8 cellular contexts compared by ENCODE assay signal in genomic region chr19:57821095-57821890, GRCh38. TPM values are rescaled to one million over a fixed set of nuclear protein-coding genes. Genes with fewer than 3 reads are reported as not detected.
DNase-seq lines count a peak whose midpoint lies in the region; ATAC-seq, FAIRE-seq and TF ChIP-seq lines count a peak whose summit lies in the region.
"Not testable (repeated sequence)": the region's sequence is repeated elsewhere in the genome, so short reads cannot be mapped to it uniquely, and the experiment has no call there.

No MANE protein-coding gene starts in this region.

- peak overlapping the region; percentile 86; the same call in 1 of the 2 replicates for H3K27ac ChIP-seq in 22Rv1
- H3K27ac ChIP-seq in DOHH2 (ENCODE audit: low read depth, low read length); Karpas-422 (ENCODE audit: low read length): not testable (repeated sequence)
- H3K27ac ChIP-seq in VCaP = peak overlapping the region; percentile 97
- H3K27ac ChIP-seq in HepG2 (ENCODE audit: extremely low read length, insufficient read depth, low read length) = peak overlapping the region; percentile 90

- not testable (repeated sequence) for H3K27me3 Mint-ChIP-seq in neural crest cell (ENCODE audit: low read depth)

- H3K27ac Mint-ChIP-seq in activated naive CD4-positive, alpha-beta T cell treated with anti-CD3 and anti-CD28 coated beads, Interleukin-2, amount 50 U/mL, for 72 hours = peak overlapping the region; percentile 99
- H3K27ac Mint-ChIP-seq in neural crest cell (ENCODE audit: unreplicated experiment) = not testable (repeated sequence)

- 64% methylated on average over 3 of the region's 6 CpGs for WGBS in HepG2 (ENCODE audit: low lambda C conversion rate)

- in situ Hi-C loops in HepG2 (cut with HindIII; ENCODE audit: extremely low pct_ligation_motif_present, low pct_unique_long_range_greater_than_20kb) = not testable (repeated sequence)

- H3K4me3 Mint-ChIP-seq in neural crest cell = peak overlapping the region; percentile 54

- BruUV-seq in HepG2 (replicated peaks; lab: Mats Ljungman, UMichigan) = not testable (repeated sequence)

- TF ChIP-seq CTCF in 22Rv1 (IDR thresholded peaks at IDR 0.05); DOHH2 (IDR thresholded peaks at IDR 0.05; ENCODE audit: low read depth, low read length, poor library complexity, severe bottlenecking); VCaP (conservative IDR thresholded peaks at IDR 0.05); HepG2 (CRISPR knock-in tag; IDR thresholded peaks at IDR 0.05); neural crest cell (conservative IDR thresholded peaks at IDR 0.05): not testable (repeated sequence)

- H3K9ac ChIP-seq in Karpas-422 (ENCODE audit: low read length) (peak overlapping the region; percentile 92), HepG2 (ENCODE audit: insufficient read depth, low read depth, low read length) (peak overlapping the region; percentile 98)
- H3K9ac ChIP-seq in endocrine pancreas (ENCODE audit: control insufficient read depth, insufficient read depth, low read length) = not testable (repeated sequence)

- H3F3A ChIP-seq in DOHH2 (ENCODE audit: control insufficient read depth, insufficient read depth) = not testable (repeated sequence)

- H3K36me3 ChIP-seq in DOHH2 (ENCODE audit: control insufficient read depth, low read length) = peaks cover 58% of the 10 kb centered on the region
- H3K36me3 ChIP-seq in Karpas-422 (ENCODE audit: insufficient read depth, low read length) = peaks cover 56% of the 10 kb centered on the region
- H3K36me3 ChIP-seq in endocrine pancreas (ENCODE audit: control insufficient read depth, insufficient read depth, low read length) = not testable (repeated sequence)
- peaks cover 0 to 12% of the 10 kb centered on the region in 2 experiments; a peak in 2 of 5 replicates for H3K36me3 ChIP-seq in HepG2 (replicated peaks in 1 of 2; ENCODE audit: control insufficient read depth in 1 of 2, insufficient read depth in 2 of 2, low read length in 2 of 2)

- H3K4me1 ChIP-seq in DOHH2 (ENCODE audit: control insufficient read depth, low read length) (peaks cover 15% of the 10 kb centered on the region), Karpas-422 (ENCODE audit: low read length) (peaks cover 48% of the 10 kb centered on the region), HepG2 (ENCODE audit: insufficient read depth, low read length) (peaks cover 55% of the 10 kb centered on the region)
- not testable (repeated sequence) for H3K4me1 ChIP-seq in endocrine pancreas (ENCODE audit: control insufficient read depth, insufficient read depth, low read length)

- H3K27me3 ChIP-seq in DOHH2 (ENCODE audit: control insufficient read depth, low read length); Karpas-422 (ENCODE audit: low read length); endocrine pancreas (ENCODE audit: control insufficient read depth, insufficient read depth, low read length); HepG2 (ENCODE audit: control insufficient read depth in 1 of 2, insufficient read depth in 2 of 2, low read length in 2 of 2): not testable (repeated sequence)

- H3K9me3 Mint-ChIP-seq in activated naive CD4-positive, alpha-beta T cell treated with anti-CD3 and anti-CD28 coated beads, Interleukin-2, amount 50 U/mL, for 72 hours; neural crest cell: not testable (repeated sequence)

- POLR2A ChIA-PET in HepG2 (lab: Yijun Ruan, JAX) = not testable (repeated sequence)

- not testable (repeated sequence) for TF ChIP-seq EP300 in HepG2 (IDR thresholded peaks at IDR 0.05; ENCODE audit: low read depth in 2 of 2, low read length in 2 of 2); HepG2 (CRISPR knock-in tag; IDR thresholded peaks at IDR 0.05; ENCODE audit: borderline replicate concordance)

- intact Hi-C loops in HepG2 (cut with micrococcal nuclease; ENCODE audit: unreplicated experiment) = loop anchor here (10.0 kb wide), 1 partner anchor 334 kb away; the partner anchor contains the start of gene ZNF329

- not testable (repeated sequence) for H4K20me1 ChIP-seq in DOHH2 (ENCODE audit: control insufficient read depth, insufficient read depth, low read depth, low read length); Karpas-422 (ENCODE audit: insufficient read depth, low read depth, low read length)
- peaks cover 16% of the 10 kb centered on the region; the same call in 1 of the 2 replicates for H4K20me1 ChIP-seq in HepG2 (ENCODE audit: insufficient read depth, low read length)

- FAIRE-seq in HepG2 (lab: Jason Lieb, UNC) = peak; percentile 47

- not testable (repeated sequence) for TF ChIP-seq POLR2A in HepG2 (IDR thresholded peaks at IDR 0.05; ENCODE audit: insufficient read depth in 1 of 2, low read depth in 2 of 2, low read length in 2 of 2)

- peak overlapping the region; percentile 73; the same call in 1 of the 2 replicates for H3K4me2 ChIP-seq in DOHH2 (ENCODE audit: low read length)
- H3K4me2 ChIP-seq in Karpas-422 (ENCODE audit: low read depth, low read length, poor library complexity, severe bottlenecking) = peak overlapping the region; percentile 70
- peak overlapping the region; percentile 97 for H3K4me2 ChIP-seq in HepG2 (ENCODE audit: low read depth, low read length)

- not testable (repeated sequence) for ATAC-seq in activated naive CD4-positive, alpha-beta T cell treated with anti-CD3 and anti-CD28 coated beads, Interleukin-2, amount 50 U/mL, for 72 hours; HepG2

- H3K4me3 ChIP-seq in DOHH2 (ENCODE audit: low read length) = peak overlapping the region; percentile 95
- peak overlapping the region; percentile 75; the same call in 1 of the 2 replicates for H3K4me3 ChIP-seq in Karpas-422 (ENCODE audit: low read length)
- H3K4me3 ChIP-seq in endocrine pancreas (ENCODE audit: control insufficient read depth, insufficient read depth, low read length) = peak overlapping the region; percentile 87
- H3K4me3 ChIP-seq in HepG2 (replicated peaks in 1 of 3; ENCODE audit: insufficient read depth in 1 of 3, low read depth in 2 of 3, low read length in 3 of 3) = peak overlapping the region; percentile 86 to 96 (median 88)

- H3K36me3 Mint-ChIP-seq in activated naive CD4-positive, alpha-beta T cell treated with anti-CD3 and anti-CD28 coated beads, Interleukin-2, amount 50 U/mL, for 72 hours = peaks cover 29 to 46% of the 10 kb centered on the region in 2 donors
- not testable (repeated sequence) for H3K36me3 Mint-ChIP-seq in neural crest cell (ENCODE audit: low read depth)

- not testable (repeated sequence) for H3K9me2 ChIP-seq in DOHH2 (replicated peaks; ENCODE audit: control insufficient read depth, low read length); Karpas-422 (replicated peaks; ENCODE audit: insufficient read depth, low read length)

- H3K4me1 Mint-ChIP-seq in neural crest cell = peaks cover 33% of the 10 kb centered on the region

- DNase-seq in Karpas-422; activated naive CD4-positive, alpha-beta T cell treated with anti-CD3 and anti-CD28 coated beads, Interleukin-2, amount 50 U/mL, for 72 hours (ENCODE audit: low spot score in 2 of 2); HepG2 (ENCODE audit: low spot score); neural crest cell (ENCODE audit: low read depth, low spot score): not testable (repeated sequence)

- H3K79me2 ChIP-seq in DOHH2 (ENCODE audit: control insufficient read depth, low read length) = peaks cover 74% of the 10 kb centered on the region
- peaks cover 82% of the 10 kb centered on the region for H3K79me2 ChIP-seq in Karpas-422 (ENCODE audit: low read length)
- peaks cover 63% of the 10 kb centered on the region for H3K79me2 ChIP-seq in HepG2 (ENCODE audit: insufficient read depth, low read length)

- TF ChIP-seq RAD21 in HepG2 (CRISPR knock-in tag; IDR thresholded peaks at IDR 0.05) = not testable (repeated sequence)

- not testable (repeated sequence) for H2AFZ ChIP-seq in Karpas-422 (ENCODE audit: low read length); HepG2 (ENCODE audit: low read length)

- not testable (repeated sequence) for H3K9me3 ChIP-seq in DOHH2 (ENCODE audit: control insufficient read depth, insufficient read depth, low read length); Karpas-422 (ENCODE audit: low read length); endocrine pancreas (ENCODE audit: control insufficient read depth, low read length); HepG2 (ENCODE audit: low read length)

- CTCF ChIA-PET in HepG2 (lab: Yijun Ruan, JAX; ENCODE audit: low intra/inter-chr PET ratio, low total read pairs) = not testable (repeated sequence)

RNA-seq across cellular contexts. Expression of gene ZNF552, which starts 6.6 kb away (rescaled TPM):
- total RNA-seq in Karpas-422 (2014; rRNA removed; shearing (Covaris generic); ENCODE audit: low replicate concordance) = 17.7 and 20.3 TPM in 2 replicates
- total RNA-seq in activated naive CD4-positive, alpha-beta T cell treated with anti-CD3 and anti-CD28 coated beads, Interleukin-2, amount 50 U/mL, for 72 hours = 1 to 10 TPM; 6.2 to 7.1 TPM
- total RNA-seq in HepG2 (2016; rRNA removed; fragmentation: Illumina TruSeq; extraction: Trizol) = 16.3 and 16.6 TPM in 2 replicates
- 2.7 and 4.8 TPM in 2 replicates for total RNA-seq in HepG2 (2016; cell fraction: cytosol; rRNA removed; fragmentation: Illumina TruSeq; extraction: Trizol; ENCODE audit: low read depth)
- total RNA-seq in HepG2 (2016; cell fraction: insoluble cytoplasmic fraction; rRNA removed; fragmentation: Illumina TruSeq; extraction: Trizol) = 16.4 and 17.7 TPM in 2 replicates
- total RNA-seq in HepG2 (2016; cell fraction: membrane; rRNA removed; fragmentation: Illumina TruSeq; extraction: Trizol) = 8.6 and 8.9 TPM in 2 replicates
- 16.0 and 16.1 TPM in 2 replicates for total RNA-seq in HepG2 (2016; cell fraction: nucleus; rRNA removed; fragmentation: Illumina TruSeq; extraction: Trizol)
- 8.1 and 11.7 TPM in 2 replicates for polyA plus RNA-seq in HepG2 (2011; rRNA removed)
- 4.8 and 6.2 TPM in 2 replicates for polyA plus RNA-seq in HepG2 (2011; cell fraction: cytosol; rRNA removed)
- polyA plus RNA-seq in HepG2 (2011; cell fraction: nucleus; rRNA removed) = 26.1 and 30.1 TPM in 2 replicates
- polyA plus RNA-seq in HepG2 (2012) = 6.3 and 12.5 TPM in 2 replicates
- 2.3 TPM in 2 replicates for polyA plus RNA-seq in HepG2 (2016; cell fraction: cytosol; fragmentation: Illumina TruSeq; extraction: Trizol; ENCODE audit: low read depth)
- polyA plus RNA-seq in HepG2 (2016; cell fraction: insoluble cytoplasmic fraction; fragmentation: Illumina TruSeq; extraction: Trizol; ENCODE audit: low read depth) = 11.9 and 12.5 TPM in 2 replicates
- polyA plus RNA-seq in HepG2 (2016; cell fraction: membrane; fragmentation: Illumina TruSeq; extraction: Trizol; ENCODE audit: low read depth) = 3.4 and 3.6 TPM in 2 replicates
- 18.3 and 19.5 TPM in 2 replicates for polyA plus RNA-seq in HepG2 (2016; cell fraction: nucleus; fragmentation: Illumina TruSeq; extraction: Trizol; ENCODE audit: insufficient read depth, low read depth)
- polyA minus RNA-seq in HepG2 (2011; rRNA and poly(A)+ RNA removed; ENCODE audit: low replicate concordance) = 29.3 and 39.6 TPM in 2 replicates
- 4.4 and 6.0 TPM in 2 replicates for polyA minus RNA-seq in HepG2 (2011; cell fraction: cytosol; rRNA and poly(A)+ RNA removed)
- 35.4 and 48.9 TPM in 2 replicates for polyA minus RNA-seq in HepG2 (2011; cell fraction: nucleus; rRNA and poly(A)+ RNA removed)
- 7.3 and 8.8 TPM in 2 replicates for total RNA-seq in neural crest cell

RNA-seq across cellular contexts. Expression of gene ZNF587B, which starts 8.8 kb away (rescaled TPM):
- total RNA-seq in Karpas-422 (2014; rRNA removed; shearing (Covaris generic); ENCODE audit: low replicate concordance) = 16.3 and 20.1 TPM in 2 replicates
- 10 to 100 TPM in 1 of 2 donors, 1 to 10 TPM in 1; 9.2 to 20.9 TPM for total RNA-seq in activated naive CD4-positive, alpha-beta T cell treated with anti-CD3 and anti-CD28 coated beads, Interleukin-2, amount 50 U/mL, for 72 hours
- total RNA-seq in HepG2 (2016; rRNA removed; fragmentation: Illumina TruSeq; extraction: Trizol) (29.9 and 33.6 TPM in 2 replicates), neural crest cell (21.6 and 22.6 TPM in 2 replicates)
- 3.1 TPM in 2 replicates for total RNA-seq in HepG2 (2016; cell fraction: cytosol; rRNA removed; fragmentation: Illumina TruSeq; extraction: Trizol; ENCODE audit: low read depth)
- 29.5 and 35.3 TPM in 2 replicates for total RNA-seq in HepG2 (2016; cell fraction: insoluble cytoplasmic fraction; rRNA removed; fragmentation: Illumina TruSeq; extraction: Trizol)
- total RNA-seq in HepG2 (2016; cell fraction: membrane; rRNA removed; fragmentation: Illumina TruSeq; extraction: Trizol) = 14.9 and 16.5 TPM in 2 replicates
- total RNA-seq in HepG2 (2016; cell fraction: nucleus; rRNA removed; fragmentation: Illumina TruSeq; extraction: Trizol) = 33.7 and 36.4 TPM in 2 replicates
- 4.3 and 5.2 TPM in 2 replicates for polyA plus RNA-seq in HepG2 (2011; rRNA removed)
- 1.6 and 2.6 TPM in 2 replicates for polyA plus RNA-seq in HepG2 (2011; cell fraction: cytosol; rRNA removed)
- 10.7 and 10.9 TPM in 2 replicates for polyA plus RNA-seq in HepG2 (2011; cell fraction: nucleus; rRNA removed)
- 3.7 and 6.7 TPM in 2 replicates for polyA plus RNA-seq in HepG2 (2012)
- polyA plus RNA-seq in HepG2 (2016; cell fraction: cytosol; fragmentation: Illumina TruSeq; extraction: Trizol; ENCODE audit: low read depth) = 0.78 and 0.85 TPM in 2 replicates
- 9.0 and 9.2 TPM in 2 replicates for polyA plus RNA-seq in HepG2 (2016; cell fraction: insoluble cytoplasmic fraction; fragmentation: Illumina TruSeq; extraction: Trizol; ENCODE audit: low read depth)
- 3.8 and 3.9 TPM in 2 replicates for polyA plus RNA-seq in HepG2 (2016; cell fraction: membrane; fragmentation: Illumina TruSeq; extraction: Trizol; ENCODE audit: low read depth)
- 27.7 and 29.1 TPM in 2 replicates for polyA plus RNA-seq in HepG2 (2016; cell fraction: nucleus; fragmentation: Illumina TruSeq; extraction: Trizol; ENCODE audit: insufficient read depth, low read depth)
- polyA minus RNA-seq in HepG2 (2011; rRNA and poly(A)+ RNA removed; ENCODE audit: low replicate concordance) = 8.5 and 23.1 TPM in 2 replicates
- polyA minus RNA-seq in HepG2 (2011; cell fraction: cytosol; rRNA and poly(A)+ RNA removed) = 6.0 and 6.3 TPM in 2 replicates
- polyA minus RNA-seq in HepG2 (2011; cell fraction: nucleus; rRNA and poly(A)+ RNA removed) = 29.7 and 33.8 TPM in 2 replicates

RNA-seq across cellular contexts. Expression of gene ZNF587, which starts 28.4 kb away (rescaled TPM):
- total RNA-seq in Karpas-422 (2014; rRNA removed; shearing (Covaris generic); ENCODE audit: low replicate concordance) = 22.2 and 36.4 TPM in 2 replicates
- 10 to 100 TPM; 28.7 to 36.6 TPM for total RNA-seq in activated naive CD4-positive, alpha-beta T cell treated with anti-CD3 and anti-CD28 coated beads, Interleukin-2, amount 50 U/mL, for 72 hours
- total RNA-seq in HepG2 (2016; rRNA removed; fragmentation: Illumina TruSeq; extraction: Trizol) (17.5 and 22.9 TPM in 2 replicates), neural crest cell (45.4 and 46.1 TPM in 2 replicates)
- total RNA-seq in HepG2 (2016; cell fraction: cytosol; rRNA removed; fragmentation: Illumina TruSeq; extraction: Trizol; ENCODE audit: low read depth) = 22.5 and 25.4 TPM in 2 replicates
- 15.1 and 22.8 TPM in 2 replicates for total RNA-seq in HepG2 (2016; cell fraction: insoluble cytoplasmic fraction; rRNA removed; fragmentation: Illumina TruSeq; extraction: Trizol)
- 13.8 and 14.3 TPM in 2 replicates for total RNA-seq in HepG2 (2016; cell fraction: membrane; rRNA removed; fragmentation: Illumina TruSeq; extraction: Trizol)
- total RNA-seq in HepG2 (2016; cell fraction: nucleus; rRNA removed; fragmentation: Illumina TruSeq; extraction: Trizol) = 17.5 and 22.8 TPM in 2 replicates
- 8.7 and 12.6 TPM in 2 replicates for polyA plus RNA-seq in HepG2 (2011; rRNA removed)
- 2.6 and 3.8 TPM in 2 replicates for polyA plus RNA-seq in HepG2 (2011; cell fraction: cytosol; rRNA removed)
- 28.6 and 29.8 TPM in 2 replicates for polyA plus RNA-seq in HepG2 (2011; cell fraction: nucleus; rRNA removed)
- 8.0 and 11.1 TPM in 2 replicates for polyA plus RNA-seq in HepG2 (2012)
- polyA plus RNA-seq in HepG2 (2016; cell fraction: cytosol; fragmentation: Illumina TruSeq; extraction: Trizol; ENCODE audit: low read depth) = 0.52 and 0.95 TPM in 2 replicates
- 5.2 and 7.9 TPM in 2 replicates for polyA plus RNA-seq in HepG2 (2016; cell fraction: insoluble cytoplasmic fraction; fragmentation: Illumina TruSeq; extraction: Trizol; ENCODE audit: low read depth)
- 0.96 and 2.0 TPM in 2 replicates for polyA plus RNA-seq in HepG2 (2016; cell fraction: membrane; fragmentation: Illumina TruSeq; extraction: Trizol; ENCODE audit: low read depth)
- 41.3 and 44.4 TPM in 2 replicates for polyA plus RNA-seq in HepG2 (2016; cell fraction: nucleus; fragmentation: Illumina TruSeq; extraction: Trizol; ENCODE audit: insufficient read depth, low read depth)
- polyA minus RNA-seq in HepG2 (2011; rRNA and poly(A)+ RNA removed; ENCODE audit: low replicate concordance) = 26.7 and 28.9 TPM in 2 replicates
- polyA minus RNA-seq in HepG2 (2011; cell fraction: cytosol; rRNA and poly(A)+ RNA removed) = 17.4 and 22.9 TPM in 2 replicates
- 21.6 and 30.3 TPM in 2 replicates for polyA minus RNA-seq in HepG2 (2011; cell fraction: nucleus; rRNA and poly(A)+ RNA removed)

RNA-seq across cellular contexts. Expression of gene ZNF586, which starts 51.8 kb away (rescaled TPM):
- 33.7 and 35.9 TPM in 2 replicates for total RNA-seq in Karpas-422 (2014; rRNA removed; shearing (Covaris generic); ENCODE audit: low replicate concordance)
- 10 to 100 TPM; 16.1 to 21.3 TPM for total RNA-seq in activated naive CD4-positive, alpha-beta T cell treated with anti-CD3 and anti-CD28 coated beads, Interleukin-2, amount 50 U/mL, for 72 hours
- 2.1 and 3.4 TPM in 2 replicates for total RNA-seq in HepG2 (2016; rRNA removed; fragmentation: Illumina TruSeq; extraction: Trizol)
- 8.8 and 9.5 TPM in 2 replicates for total RNA-seq in HepG2 (2016; cell fraction: cytosol; rRNA removed; fragmentation: Illumina TruSeq; extraction: Trizol; ENCODE audit: low read depth)
- 1.9 and 3.3 TPM in 2 replicates for total RNA-seq in HepG2 (2016; cell fraction: insoluble cytoplasmic fraction; rRNA removed; fragmentation: Illumina TruSeq; extraction: Trizol)
- 6.5 and 7.6 TPM in 2 replicates for total RNA-seq in HepG2 (2016; cell fraction: membrane; rRNA removed; fragmentation: Illumina TruSeq; extraction: Trizol)
- 3.7 and 4.4 TPM in 2 replicates for total RNA-seq in HepG2 (2016; cell fraction: nucleus; rRNA removed; fragmentation: Illumina TruSeq; extraction: Trizol)
- polyA plus RNA-seq in HepG2 (2011; rRNA removed) = 0.50 and 0.89 TPM in 2 replicates
- 0.28 and 0.31 TPM in 2 replicates for polyA plus RNA-seq in HepG2 (2011; cell fraction: cytosol; rRNA removed)
- polyA plus RNA-seq in HepG2 (2011; cell fraction: nucleus; rRNA removed) = 1.1 and 1.3 TPM in 2 replicates
- polyA plus RNA-seq in HepG2 (2012) = 0.69 and 1.8 TPM in 2 replicates
- polyA plus RNA-seq in HepG2 (2016; cell fraction: cytosol; fragmentation: Illumina TruSeq; extraction: Trizol; ENCODE audit: low read depth) = 0.43 and 0.46 TPM in 2 replicates
- polyA plus RNA-seq in HepG2 (2016; cell fraction: insoluble cytoplasmic fraction; fragmentation: Illumina TruSeq; extraction: Trizol; ENCODE audit: low read depth) = 1.3 TPM in 2 replicates
- polyA plus RNA-seq in HepG2 (2016; cell fraction: membrane; fragmentation: Illumina TruSeq; extraction: Trizol; ENCODE audit: low read depth) = 0.57 and 0.85 TPM in 2 replicates
- 2.9 and 3.3 TPM in 2 replicates for polyA plus RNA-seq in HepG2 (2016; cell fraction: nucleus; fragmentation: Illumina TruSeq; extraction: Trizol; ENCODE audit: insufficient read depth, low read depth)
- 1.6 and 6.4 TPM in 2 replicates for polyA minus RNA-seq in HepG2 (2011; rRNA and poly(A)+ RNA removed; ENCODE audit: low replicate concordance)
- 0.89 and 1.1 TPM in 2 replicates for polyA minus RNA-seq in HepG2 (2011; cell fraction: cytosol; rRNA and poly(A)+ RNA removed)
- polyA minus RNA-seq in HepG2 (2011; cell fraction: nucleus; rRNA and poly(A)+ RNA removed) = 7.1 and 8.7 TPM in 2 replicates
- 19.6 and 20.1 TPM in 2 replicates for total RNA-seq in neural crest cell
